ENCODE assay signal across 1 cellular context in the genomic region with DNA sequence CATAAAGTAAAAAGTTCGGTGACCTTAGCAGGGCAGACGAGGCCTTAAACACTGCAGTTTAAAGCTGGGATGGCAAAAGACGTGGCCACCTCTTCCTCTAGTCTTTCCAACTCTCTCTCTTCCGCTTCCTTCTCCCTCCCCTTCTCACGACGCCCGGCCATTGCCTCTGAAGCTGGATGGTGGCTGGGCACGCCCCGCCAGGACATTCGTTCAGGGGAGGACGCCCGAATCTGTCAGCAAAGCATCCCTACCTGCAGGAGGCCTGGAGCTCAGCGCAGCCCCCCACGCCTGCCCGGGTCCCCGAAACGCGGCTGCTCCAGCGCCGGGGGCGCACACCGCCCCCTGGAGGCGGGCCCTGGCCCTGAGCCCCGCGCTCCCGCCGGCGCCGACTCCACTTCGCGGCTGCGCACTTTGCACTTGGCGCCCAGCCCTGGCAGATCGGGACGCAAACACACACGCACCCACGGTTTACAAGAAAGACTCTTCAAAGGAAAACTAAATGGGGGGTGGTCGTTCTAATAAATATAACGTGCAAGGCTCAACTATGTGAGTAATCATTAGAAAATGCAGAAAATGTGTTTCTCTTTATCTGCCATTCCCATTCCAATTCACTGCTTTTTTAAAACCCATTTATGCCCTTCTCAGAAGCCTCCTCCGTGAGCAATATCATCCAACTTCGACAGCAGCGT.
TF ChIP-seq lines count a peak whose summit lies in the region.

No MANE protein-coding gene starts in this region.

TF ChIP-seq in HepG2, 621 proteins besides CTCF, POLR2A, EP300 and RAD21 (continued from another document):
- no peak for TF ChIP-seq PRDM10 (CRISPR knock-in tag; IDR thresholded peaks at IDR 0.05; ENCODE audit: low read depth)
- TF ChIP-seq HOXA3 (CRISPR knock-in tag; IDR thresholded peaks at IDR 0.05), result 0 out of 2 replicates have a peak, but pooled peaks have one; percentile 27
- TF ChIP-seq ZBTB33 (CRISPR knock-in tag; IDR thresholded peaks at IDR 0.05), result peak; percentile 62; the same call in 1 of the 2 replicates
